10 cellular contexts compared by ENCODE assay signal in the genomic region with DNA sequence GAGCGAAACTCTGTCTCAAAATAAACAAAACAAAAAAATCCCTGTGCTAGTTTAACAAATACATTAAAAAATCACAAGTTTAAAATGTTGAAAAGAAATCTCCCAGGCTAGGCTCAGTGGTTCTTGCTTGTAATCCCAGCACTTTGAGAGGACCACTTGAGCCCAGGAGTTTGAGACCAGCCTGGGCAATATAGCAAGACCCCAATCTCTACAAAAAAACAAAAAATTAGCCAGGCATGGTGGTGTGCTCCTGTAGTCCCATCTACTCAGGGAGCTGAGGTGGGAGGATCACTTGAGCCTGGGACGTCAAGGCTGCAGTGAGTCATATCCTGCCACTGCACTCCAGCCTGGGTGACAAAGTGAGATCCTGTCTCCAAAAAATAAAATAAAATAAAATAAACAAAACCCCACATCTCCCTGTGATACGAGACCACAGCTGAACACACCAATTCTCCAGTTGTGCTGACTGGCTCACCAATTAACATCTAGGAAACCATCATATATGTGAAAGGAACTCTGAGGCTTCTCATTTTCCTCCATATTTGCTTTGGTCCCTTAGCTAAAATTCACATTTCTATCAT. TPM values are rescaled to one million over a fixed set of nuclear protein-coding genes. Genes with fewer than 3 reads are reported as not detected.
DNase-seq lines count a peak whose midpoint lies in the region; ATAC-seq, FAIRE-seq and TF ChIP-seq lines count a peak whose summit lies in the region.
"Had no signal": no experiment of that assay in that cellular context is flagged by ENCODE, and none has a peak within 500 bp of the region (broad histone marks: within the 10 kb centered on the region; RNA-seq: fewer than 3 reads in every experiment).

No MANE protein-coding gene starts in this region.

- no peak overlapping the region for H3K27ac ChIP-seq in CD4-positive, alpha-beta T cell (ENCODE audit: low read depth, low read length)
- no peak overlapping the region for H3K27ac ChIP-seq in HepG2 (ENCODE audit: extremely low read length, insufficient read depth, low read length)
- no peak overlapping the region for H3K27ac ChIP-seq in kidney (ENCODE audit: low read depth in 2 of 2, low read length in 2 of 2)

- POLR2A ChIA-PET in CD4-positive, alpha-beta T cell (lab: Charles Lee), result interaction anchor here (2.9 kb wide), 1 partner anchor 7 kb away, joined by 13 read pairs; a partner anchor contains a TSS
- POLR2A ChIA-PET in HepG2 (lab: Yijun Ruan, JAX), result no interaction called here

- no peak overlapping the region for H3K4me3 Mint-ChIP-seq in CD4-positive, alpha-beta T cell

- no peak overlapping the region for H2AFZ ChIP-seq in HepG2 (ENCODE audit: low read length)

- WGBS in HepG2 (ENCODE audit: low lambda C conversion rate), result 100% methylated on average over 3 of the region's 3 CpGs

- intact Hi-C loops in CD4-positive, alpha-beta T cell (cut with DNase I, micrococcal nuclease), result loop anchor here in 1 of 2 experiments (10.0 kb wide), 4 partner anchors 255 to 1295 kb away; a partner anchor contains a TSS
- intact Hi-C loops in HepG2 (cut with micrococcal nuclease; ENCODE audit: unreplicated experiment) (no loop called here), kidney (cut with DNase I) (no loop called here)

- CTCF ChIA-PET in CD4-positive, alpha-beta T cell (lab: Charles Lee), result no interaction called here
- CTCF ChIA-PET in HepG2 (lab: Yijun Ruan, JAX; ENCODE audit: low intra/inter-chr PET ratio, low total read pairs), result no interaction called here

- peaks cover 21% of the 10 kb centered on the region for H3K4me1 ChIP-seq in HepG2 (ENCODE audit: insufficient read depth, low read length)
- H3K4me1 ChIP-seq in kidney (ENCODE audit: control insufficient read depth in 1 of 2, insufficient read depth in 1 of 2, low read depth in 1 of 2, low read length in 2 of 2), result no peaks in the 10 kb centered on the region
- peaks cover 8% of the 10 kb centered on the region for H3K4me1 ChIP-seq in HAP-1

- in situ Hi-C loops in HepG2 (cut with HindIII; ENCODE audit: extremely low pct_ligation_motif_present, low pct_unique_long_range_greater_than_20kb) (no loop called here), HAP-1 (cut with MboI; ENCODE audit: low sequenced_read_pairs) (no loop called here)

- H4K20me1 ChIP-seq in HepG2 (ENCODE audit: insufficient read depth, low read length), result peaks cover 20% of the 10 kb centered on the region; the same call in 1 of the 2 replicates

- no peaks in the 10 kb centered on the region for H3K9me3 Mint-ChIP-seq in CD4-positive, alpha-beta T cell
- no peaks in the 10 kb centered on the region for H3K9me3 Mint-ChIP-seq in activated naive CD4-positive, alpha-beta T cell treated with anti-CD3 and anti-CD28 coated beads, Interleukin-2, amount 50 U/mL, for 72 hours

- no peak for TF ChIP-seq RAD21 in HepG2 (CRISPR knock-in tag; IDR thresholded peaks at IDR 0.05)

- H3K36me3 ChIP-seq in HepG2 (replicated peaks in 1 of 2; ENCODE audit: control insufficient read depth in 1 of 2, insufficient read depth in 2 of 2, low read length in 2 of 2) (peaks cover 2 to 32% of the 10 kb centered on the region in 2 experiments), kidney (ENCODE audit: control insufficient read depth in 1 of 2, insufficient read depth in 2 of 2, low read length in 2 of 2) (peaks cover 11 to 26% of the 10 kb centered on the region in 2 donors), H7 (replicated peaks; ENCODE audit: control insufficient read depth, insufficient read depth, low read length) (peaks cover 45% of the 10 kb centered on the region), HAP-1 (replicated peaks) (peaks cover 86% of the 10 kb centered on the region)

- peaks cover 70% of the 10 kb centered on the region for H3K36me3 Mint-ChIP-seq in CD4-positive, alpha-beta T cell (ENCODE audit: low read depth)
- peaks cover 35 to 48% of the 10 kb centered on the region in 2 donors for H3K36me3 Mint-ChIP-seq in activated naive CD4-positive, alpha-beta T cell treated with anti-CD3 and anti-CD28 coated beads, Interleukin-2, amount 50 U/mL, for 72 hours

- no peak; a peak in 1 of 4 replicates for TF ChIP-seq POLR2A in HepG2 (IDR thresholded peaks at IDR 0.05; ENCODE audit: insufficient read depth in 1 of 2, low read depth in 2 of 2, low read length in 2 of 2)

- DNase-seq in CD4-positive, alpha-beta T cell, result peak in 2 of 10 experiments; percentile 7 to 11
- peak; percentile 76 for DNase-seq in LHCN-M2 (ENCODE audit: low read depth)
- DNase-seq in activated naive CD4-positive, alpha-beta T cell treated with anti-CD3 and anti-CD28 coated beads, Interleukin-2, amount 50 U/mL, for 72 hours (ENCODE audit: low spot score in 2 of 2), result no peak
- no peak for DNase-seq in HepG2 (ENCODE audit: low spot score)
- no peak for DNase-seq in kidney
- DNase-seq in H7, result no peak
- DNase-seq in HAP-1 (ENCODE audit: low spot score in 2 of 2), result no peak
- DNase-seq: GF-D8 had no signal

- peaks cover 28% of the 10 kb centered on the region for H3K4me1 Mint-ChIP-seq in CD4-positive, alpha-beta T cell (ENCODE audit: low read depth)

- no peak for TF ChIP-seq CTCF in CD4-positive, alpha-beta T cell (IDR thresholded peaks at IDR 0.05)
- TF ChIP-seq CTCF in HepG2 (CRISPR knock-in tag; IDR thresholded peaks at IDR 0.05) (no peak), kidney (IDR thresholded peaks at IDR 0.05; ENCODE audit: borderline replicate concordance, extremely low read depth, insufficient read depth) (no peak)

- no peaks in the 10 kb centered on the region for H3K9me3 ChIP-seq in CD4-positive, alpha-beta T cell (ENCODE audit: control insufficient read depth, low read length)
- H3K9me3 ChIP-seq in HepG2 (ENCODE audit: low read length), result no peaks in the 10 kb centered on the region
- H3K9me3 ChIP-seq in kidney (ENCODE audit: control insufficient read depth in 1 of 2, low read length in 2 of 2), result no peaks in the 10 kb centered on the region
- no peaks in the 10 kb centered on the region for H3K9me3 ChIP-seq in HAP-1

- H3K4me2 ChIP-seq in HepG2 (ENCODE audit: low read depth, low read length), result no peak overlapping the region

- peak overlapping the region; percentile 80 for H3K27ac Mint-ChIP-seq in CD4-positive, alpha-beta T cell
- H3K27ac Mint-ChIP-seq in activated naive CD4-positive, alpha-beta T cell treated with anti-CD3 and anti-CD28 coated beads, Interleukin-2, amount 50 U/mL, for 72 hours, result peak overlapping the region in 1 of 2 donors; percentile 75

- no peaks in the 10 kb centered on the region for H3K27me3 Mint-ChIP-seq in CD4-positive, alpha-beta T cell

- BruUV-seq in HepG2 (replicated peaks; lab: Mats Ljungman, UMichigan), result no TSS peak

- no peak overlapping the region for H3K9ac ChIP-seq in HepG2 (ENCODE audit: insufficient read depth, low read depth, low read length)
- no peak overlapping the region for H3K9ac ChIP-seq in kidney (ENCODE audit: low read length in 2 of 2)

- no peaks in the 10 kb centered on the region for H3K27me3 ChIP-seq in CD4-positive, alpha-beta T cell (ENCODE audit: control insufficient read depth, insufficient read depth, low read length)
- H3K27me3 ChIP-seq in HepG2 (ENCODE audit: control insufficient read depth in 1 of 2, insufficient read depth in 2 of 2, low read length in 2 of 2) (no peaks in the 10 kb centered on the region), H7 (ENCODE audit: control insufficient read depth, insufficient read depth, low read length) (no peaks in the 10 kb centered on the region), HAP-1 (ENCODE audit: low read depth) (no peaks in the 10 kb centered on the region)

- ATAC-seq in CD4-positive, alpha-beta T cell (ENCODE audit: poor library complexity), result peak; percentile 64
- ATAC-seq in activated naive CD4-positive, alpha-beta T cell treated with anti-CD3 and anti-CD28 coated beads, Interleukin-2, amount 50 U/mL, for 72 hours, result peak; percentile 58 to 74
- ATAC-seq in HepG2 (no peak), GM21367 (IDR thresholded peaks at IDR 0.05; ENCODE audit: unreplicated experiment) (no peak)

- H3K79me2 ChIP-seq in HepG2 (ENCODE audit: insufficient read depth, low read length), result peaks cover 6% of the 10 kb centered on the region

- no peak for FAIRE-seq in HepG2 (lab: Jason Lieb, UNC)
- FAIRE-seq in kidney (lab: Jason Lieb, UNC), result no peak
- FAIRE-seq: frontal cortex had no signal

- TF ChIP-seq EP300 in HepG2 (IDR thresholded peaks at IDR 0.05; ENCODE audit: low read depth in 2 of 2, low read length in 2 of 2) (no peak), HepG2 (CRISPR knock-in tag; IDR thresholded peaks at IDR 0.05; ENCODE audit: borderline replicate concordance) (no peak)

- H3K4me3 ChIP-seq in HepG2 (replicated peaks in 1 of 3; ENCODE audit: insufficient read depth in 1 of 3, low read depth in 2 of 3, low read length in 3 of 3) (no peak overlapping the region), kidney (ENCODE audit: low read length in 2 of 2) (no peak overlapping the region), H7 (ENCODE audit: insufficient read depth, low read depth, low read length) (no peak overlapping the region), HAP-1 (no peak overlapping the region)

RNA-seq across cellular contexts. Expression of a gene that starts 7.3 kb away (rescaled TPM):
- 1,000 to 10,000 TPM; 1,581 to 1,641 TPM for total RNA-seq in CD4-positive, alpha-beta T cell
- total RNA-seq in LHCN-M2 (2014; rRNA removed) (662 and 734 TPM in 2 replicates), HepG2 (2016; rRNA removed; fragmentation: Illumina TruSeq; extraction: Trizol) (796 and 972 TPM in 2 replicates), kidney (1,027 TPM)
- polyA plus RNA-seq in LHCN-M2 (2012), result 926 TPM
- 1,000 to 10,000 TPM; 1,263 to 1,366 TPM for total RNA-seq in activated naive CD4-positive, alpha-beta T cell treated with anti-CD3 and anti-CD28 coated beads, Interleukin-2, amount 50 U/mL, for 72 hours
- total RNA-seq in HepG2 (2016; cell fraction: cytosol; rRNA removed; fragmentation: Illumina TruSeq; extraction: Trizol; ENCODE audit: low read depth), result 1,084 and 1,255 TPM in 2 replicates
- 778 and 945 TPM in 2 replicates for total RNA-seq in HepG2 (2016; cell fraction: insoluble cytoplasmic fraction; rRNA removed; fragmentation: Illumina TruSeq; extraction: Trizol)
- total RNA-seq in HepG2 (2016; cell fraction: membrane; rRNA removed; fragmentation: Illumina TruSeq; extraction: Trizol), result 1,905 and 2,048 TPM in 2 replicates
- 275 and 295 TPM in 2 replicates for total RNA-seq in HepG2 (2016; cell fraction: nucleus; rRNA removed; fragmentation: Illumina TruSeq; extraction: Trizol)
- polyA plus RNA-seq in HepG2 (2011; rRNA removed) (1,199 and 1,289 TPM in 2 replicates), kidney (ENCODE audit: insufficient read depth, low read depth, low replicate concordance) (1,047 TPM)
- 1,509 and 1,662 TPM in 2 replicates for polyA plus RNA-seq in HepG2 (2011; cell fraction: cytosol; rRNA removed)
- polyA plus RNA-seq in HepG2 (2011; cell fraction: nucleus; rRNA removed), result 301 and 377 TPM in 2 replicates
- polyA plus RNA-seq in HepG2 (2012), result 1,270 and 1,395 TPM in 2 replicates
- polyA plus RNA-seq in HepG2 (2016; cell fraction: cytosol; fragmentation: Illumina TruSeq; extraction: Trizol; ENCODE audit: low read depth), result 1,609 and 1,819 TPM in 2 replicates
- polyA plus RNA-seq in HepG2 (2016; cell fraction: insoluble cytoplasmic fraction; fragmentation: Illumina TruSeq; extraction: Trizol; ENCODE audit: low read depth), result 1,262 and 1,290 TPM in 2 replicates
- polyA plus RNA-seq in HepG2 (2016; cell fraction: membrane; fragmentation: Illumina TruSeq; extraction: Trizol; ENCODE audit: low read depth), result 2,384 and 2,506 TPM in 2 replicates
- polyA plus RNA-seq in HepG2 (2016; cell fraction: nucleus; fragmentation: Illumina TruSeq; extraction: Trizol; ENCODE audit: insufficient read depth, low read depth), result 573 and 598 TPM in 2 replicates
- 414 and 1,377 TPM in 2 replicates for polyA minus RNA-seq in HepG2 (2011; rRNA and poly(A)+ RNA removed; ENCODE audit: low replicate concordance)
- polyA minus RNA-seq in HepG2 (2011; cell fraction: cytosol; rRNA and poly(A)+ RNA removed), result 414 and 464 TPM in 2 replicates
- polyA minus RNA-seq in HepG2 (2011; cell fraction: nucleus; rRNA and poly(A)+ RNA removed), result 140 and 217 TPM in 2 replicates
- 1,750 and 1,887 TPM in 2 replicates for total RNA-seq in H7 (2014; rRNA removed; shearing (Covaris generic))

RNA-seq across cellular contexts. Expression of a gene that starts 30.9 kb away (rescaled TPM):
- under 1 TPM in 1 of 2 experiments, not detected in 1; 0.08 TPM for total RNA-seq in CD4-positive, alpha-beta T cell
- total RNA-seq in LHCN-M2 (2014; rRNA removed) (15.3 and 18.0 TPM in 2 replicates), HepG2 (2016; rRNA removed; fragmentation: Illumina TruSeq; extraction: Trizol) (9.5 and 15.6 TPM in 2 replicates), kidney (0.16 TPM)
- 2.4 TPM for polyA plus RNA-seq in LHCN-M2 (2012)
- 10 to 100 TPM; 12.6 to 21.8 TPM for total RNA-seq in activated naive CD4-positive, alpha-beta T cell treated with anti-CD3 and anti-CD28 coated beads, Interleukin-2, amount 50 U/mL, for 72 hours
- 0.51 and 0.53 TPM in 2 replicates for total RNA-seq in HepG2 (2016; cell fraction: cytosol; rRNA removed; fragmentation: Illumina TruSeq; extraction: Trizol; ENCODE audit: low read depth)
- total RNA-seq in HepG2 (2016; cell fraction: insoluble cytoplasmic fraction; rRNA removed; fragmentation: Illumina TruSeq; extraction: Trizol), result 8.9 and 15.0 TPM in 2 replicates
- total RNA-seq in HepG2 (2016; cell fraction: membrane; rRNA removed; fragmentation: Illumina TruSeq; extraction: Trizol), result 2.8 and 3.0 TPM in 2 replicates
- 6.5 and 7.0 TPM in 2 replicates for total RNA-seq in HepG2 (2016; cell fraction: nucleus; rRNA removed; fragmentation: Illumina TruSeq; extraction: Trizol)
- polyA plus RNA-seq in HepG2 (2011; rRNA removed) (0.47 and 0.86 TPM in 2 replicates), kidney (ENCODE audit: insufficient read depth, low read depth, low replicate concordance) (not detected)
- 0.35 and 0.44 TPM in 2 replicates for polyA plus RNA-seq in HepG2 (2011; cell fraction: cytosol; rRNA removed)
- polyA plus RNA-seq in HepG2 (2011; cell fraction: nucleus; rRNA removed), result 0.31 and 0.34 TPM in 2 replicates
- polyA plus RNA-seq in HepG2 (2012), result 0.69 and 2.0 TPM in 2 replicates
- polyA plus RNA-seq in HepG2 (2016; cell fraction: cytosol; fragmentation: Illumina TruSeq; extraction: Trizol; ENCODE audit: low read depth), result 0.15 and 0.16 TPM in 2 replicates
- polyA plus RNA-seq in HepG2 (2016; cell fraction: insoluble cytoplasmic fraction; fragmentation: Illumina TruSeq; extraction: Trizol; ENCODE audit: low read depth), result 9.3 and 9.9 TPM in 2 replicates
- 0.56 and 0.79 TPM in 2 replicates for polyA plus RNA-seq in HepG2 (2016; cell fraction: membrane; fragmentation: Illumina TruSeq; extraction: Trizol; ENCODE audit: low read depth)
- 5.2 and 5.3 TPM in 2 replicates for polyA plus RNA-seq in HepG2 (2016; cell fraction: nucleus; fragmentation: Illumina TruSeq; extraction: Trizol; ENCODE audit: insufficient read depth, low read depth)
- 0.68 and 2.3 TPM in 2 replicates for polyA minus RNA-seq in HepG2 (2011; rRNA and poly(A)+ RNA removed; ENCODE audit: low replicate concordance)
- 1.1 and 1.7 TPM in 2 replicates for polyA minus RNA-seq in HepG2 (2011; cell fraction: cytosol; rRNA and poly(A)+ RNA removed)
- polyA minus RNA-seq in HepG2 (2011; cell fraction: nucleus; rRNA and poly(A)+ RNA removed), result 2.2 TPM in 2 replicates
- 9.6 and 15.1 TPM in 2 replicates for total RNA-seq in H7 (2014; rRNA removed; shearing (Covaris generic))

RNA-seq across cellular contexts. Expression of a gene that starts 36.0 kb away (rescaled TPM):
- total RNA-seq in CD4-positive, alpha-beta T cell, result under 1 TPM in 1 of 2 experiments, not detected in 1; 0.52 TPM
- total RNA-seq in LHCN-M2 (2014; rRNA removed) (0.17 and 1.0 TPM in 2 replicates), HepG2 (2016; rRNA removed; fragmentation: Illumina TruSeq; extraction: Trizol) (not detected in 2 replicates), kidney (3.8 TPM)
- polyA plus RNA-seq in LHCN-M2 (2012), result 0.12 TPM
- total RNA-seq in activated naive CD4-positive, alpha-beta T cell treated with anti-CD3 and anti-CD28 coated beads, Interleukin-2, amount 50 U/mL, for 72 hours, result under 1 TPM in 1 of 2 donors, not detected in 1; 0.43 TPM
- total RNA-seq in HepG2 (2016; cell fraction: cytosol; rRNA removed; fragmentation: Illumina TruSeq; extraction: Trizol; ENCODE audit: low read depth), result not detected in 2 replicates
- not detected in 2 replicates for total RNA-seq in HepG2 (2016; cell fraction: insoluble cytoplasmic fraction; rRNA removed; fragmentation: Illumina TruSeq; extraction: Trizol)
- total RNA-seq in HepG2 (2016; cell fraction: membrane; rRNA removed; fragmentation: Illumina TruSeq; extraction: Trizol), result 0.34 TPM in 1 of 2 replicates, not detected in the other
- 0.53 TPM in 1 of 2 replicates, not detected in the other for total RNA-seq in HepG2 (2016; cell fraction: nucleus; rRNA removed; fragmentation: Illumina TruSeq; extraction: Trizol)
- polyA plus RNA-seq in HepG2 (2011; rRNA removed) (0.09 TPM in 1 of 2 replicates, not detected in the other), kidney (ENCODE audit: insufficient read depth, low read depth, low replicate concordance) (1.5 TPM)
- polyA plus RNA-seq in HepG2 (2011; cell fraction: cytosol; rRNA removed), result 0.15 TPM in 1 of 2 replicates, not detected in the other
- polyA plus RNA-seq in HepG2 (2011; cell fraction: nucleus; rRNA removed), result 0.29 TPM in 1 of 2 replicates, not detected in the other
- not detected in 2 replicates for polyA plus RNA-seq in HepG2 (2012)
- 0.27 and 0.35 TPM in 2 replicates for polyA plus RNA-seq in HepG2 (2016; cell fraction: cytosol; fragmentation: Illumina TruSeq; extraction: Trizol; ENCODE audit: low read depth)
- not detected in 2 replicates for polyA plus RNA-seq in HepG2 (2016; cell fraction: insoluble cytoplasmic fraction; fragmentation: Illumina TruSeq; extraction: Trizol; ENCODE audit: low read depth)
- not detected in 2 replicates for polyA plus RNA-seq in HepG2 (2016; cell fraction: membrane; fragmentation: Illumina TruSeq; extraction: Trizol; ENCODE audit: low read depth)
- 0.77 TPM in 1 of 2 replicates, not detected in the other for polyA plus RNA-seq in HepG2 (2016; cell fraction: nucleus; fragmentation: Illumina TruSeq; extraction: Trizol; ENCODE audit: insufficient read depth, low read depth)
- 0.38 and 1.3 TPM in 2 replicates for polyA minus RNA-seq in HepG2 (2011; rRNA and poly(A)+ RNA removed; ENCODE audit: low replicate concordance)
- not detected in 2 replicates for polyA minus RNA-seq in HepG2 (2011; cell fraction: cytosol; rRNA and poly(A)+ RNA removed)
- not detected in 2 replicates for polyA minus RNA-seq in HepG2 (2011; cell fraction: nucleus; rRNA and poly(A)+ RNA removed)
- 1.3 and 1.4 TPM in 2 replicates for total RNA-seq in H7 (2014; rRNA removed; shearing (Covaris generic))

Comparison
In these comparisons a context has a peak if more than half of its experiments do, and no peak if none do; other contexts are left out.
1. ATAC-seq: peak in CD4-positive, alpha-beta T cell (single experiment) and activated naive CD4-positive, alpha-beta T cell treated with anti-CD3 and anti-CD28 coated beads, Interleukin-2, amount 50 U/mL, for 72 hours (2 of 2); none in HepG2 (single experiment) and GM21367 (single experiment).